ENCODE assay signal across 8 cellular contexts in genomic region chr16:58196898-58197313, GRCh38. TPM values are rescaled to one million over a fixed set of nuclear protein-coding genes. Genes with fewer than 3 reads are reported as not detected.
DNase-seq lines count a peak whose midpoint lies in the region; ATAC-seq and TF ChIP-seq lines count a peak whose summit lies in the region.

No MANE protein-coding gene starts in this region.

- no peak for TF ChIP-seq CTCF in fibroblast of lung (conservative IDR thresholded peaks at IDR 0.05 in 1 of 2, IDR thresholded peaks at IDR 0.05 in 1 of 2; ENCODE audit: low read depth in 1 of 2, low read length in 2 of 2)
- no peak for TF ChIP-seq CTCF in osteoblast (IDR thresholded peaks at IDR 0.05; ENCODE audit: extremely low read depth, low read depth, low read length)

- ATAC-seq in GM19397 (IDR thresholded peaks at IDR 0.05; ENCODE audit: unreplicated experiment), result no peak

- peaks cover 42% of the 10 kb centered on the region for H3K36me3 ChIP-seq in SK-N-MC (ENCODE audit: insufficient read depth, low read length)
- peaks cover under 1% of the 10 kb centered on the region for H3K36me3 ChIP-seq in fibroblast of lung (ENCODE audit: control insufficient read depth, insufficient read depth, low read length)
- H3K36me3 ChIP-seq in osteoblast (ENCODE audit: insufficient read depth, low read length), result peaks cover 40% of the 10 kb centered on the region

- H2AFZ ChIP-seq in fibroblast of lung (ENCODE audit: low read length) (peak overlapping the region; percentile 7), osteoblast (ENCODE audit: low read length) (peak overlapping the region; percentile 45)

- peak overlapping the region; percentile 98 for H3K4me2 ChIP-seq in fibroblast of lung (ENCODE audit: extremely low read depth, insufficient read depth, low read length)
- H3K4me2 ChIP-seq in osteoblast (ENCODE audit: insufficient read depth, low read length), result peak overlapping the region; percentile 85

- H4K20me1 ChIP-seq in fibroblast of lung (ENCODE audit: control insufficient read depth, extremely low read depth, insufficient read depth, low read length) (no peaks in the 10 kb centered on the region), osteoblast (ENCODE audit: insufficient read depth, low read length) (peaks cover 15% of the 10 kb centered on the region)

- H3K27me3 ChIP-seq in fibroblast of lung (ENCODE audit: control insufficient read depth, insufficient read depth, low read length) (peaks cover 3% of the 10 kb centered on the region), osteoblast (ENCODE audit: insufficient read depth, low read length) (peaks cover 7% of the 10 kb centered on the region)

- peaks cover 25% of the 10 kb centered on the region for H3K79me2 ChIP-seq in fibroblast of lung (ENCODE audit: control insufficient read depth, insufficient read depth, low read length)
- H3K79me2 ChIP-seq in osteoblast (ENCODE audit: insufficient read depth, low read length), result peaks cover 54% of the 10 kb centered on the region

- peak overlapping the region; percentile 81 for H3K9ac ChIP-seq in SK-N-MC (ENCODE audit: insufficient read length)
- peak overlapping the region; percentile 71 for H3K9ac ChIP-seq in fibroblast of lung (ENCODE audit: insufficient read depth, low read length)

- H3K27ac ChIP-seq in SK-N-MC (no peak overlapping the region), fibroblast of lung (ENCODE audit: insufficient read depth, low read length) (peak overlapping the region; percentile 59), osteoblast (ENCODE audit: low read depth, low read length) (peak overlapping the region; percentile 13)

- no peaks in the 10 kb centered on the region for H3K9me3 ChIP-seq in SK-N-MC (ENCODE audit: low read depth, low read length)
- H3K9me3 ChIP-seq in fibroblast of lung (ENCODE audit: control insufficient read depth, insufficient read depth, low read depth, low read length), result no peaks in the 10 kb centered on the region
- H3K9me3 ChIP-seq in osteoblast (ENCODE audit: low read depth, low read length), result no peaks in the 10 kb centered on the region

- peak; percentile 45 for DNase-seq in DMS 273 (lab: John Stamatoyannopoulos, UW; ENCODE audit: unreplicated experiment)
- no peak for DNase-seq in DMS 273 treated with DMSO at 0.1 percent for 48 hours (lab: John Stamatoyannopoulos, UW)
- DNase-seq in SK-N-MC (ENCODE audit: low read depth, low spot score), result no peak
- DNase-seq in fibroblast of lung (ENCODE audit: low read depth in 2 of 2), result peak; percentile 52 to 55
- DNase-seq in osteoblast (ENCODE audit: insufficient read length, low spot score, missing footprints), result peak; percentile 92
- DNase-seq in SKM-1 treated with dmso at 0.1 percent for 144 hours (lab: John Stamatoyannopoulos, UW; ENCODE audit: unreplicated experiment), result no peak
- DNase-seq in NCI-H1417 treated with DMSO at 0.1 percent for 48 hours (lab: John Stamatoyannopoulos, UW), result no peak

- H3K4me1 ChIP-seq in fibroblast of lung (ENCODE audit: control insufficient read depth, extremely low read depth, insufficient read depth, low read length) (peaks cover 2% of the 10 kb centered on the region), osteoblast (ENCODE audit: insufficient read depth, low read length) (peaks cover 12% of the 10 kb centered on the region)

- peak overlapping the region; percentile 73 for H3K4me3 ChIP-seq in SK-N-MC
- peak overlapping the region; percentile 74 to 93 (median 88) for H3K4me3 ChIP-seq in fibroblast of lung (replicated peaks in 1 of 4; ENCODE audit: control extremely low read depth in 1 of 4, insufficient read depth in 1 of 4, low read depth in 3 of 4, low read length in 4 of 4)
- peak overlapping the region; percentile 76 for H3K4me3 ChIP-seq in osteoblast (ENCODE audit: insufficient read depth, low read length)

RNA-seq across cellular contexts. Expression of gene CSNK2A2, which starts 1.0 kb away (rescaled TPM):
- 25.2 and 33.4 TPM in 2 replicates for total RNA-seq in fibroblast of lung
- 51.0 and 54.3 TPM in 2 replicates for polyA plus RNA-seq in fibroblast of lung
- 41.6 and 43.7 TPM in 2 replicates for polyA plus RNA-seq in fibroblast of lung (2012)
- polyA minus RNA-seq in fibroblast of lung (ENCODE audit: low replicate concordance), result 58.7 and 91.9 TPM in 2 replicates
- total RNA-seq in osteoblast, result 38.6 and 40.5 TPM in 2 replicates

Comparison
In these comparisons a context has a peak if more than half of its experiments do, and no peak if none do; other contexts are left out.
1. DNase-seq: peak in DMS 273 (single experiment), fibroblast of lung (2 of 2) and osteoblast (single experiment); none in DMS 273 treated with DMSO at 0.1 percent for 48 hours (single experiment), SK-N-MC (single experiment), SKM-1 treated with dmso at 0.1 percent for 144 hours (single experiment) and NCI-H1417 treated with DMSO at 0.1 percent for 48 hours (single experiment).
2. Peak in every context shown above with its lines, with median percentiles within 50 percentile points of each other: H3K4me3 ChIP-seq.